11 cellular contexts compared by ENCODE assay signal in the genomic region with DNA sequence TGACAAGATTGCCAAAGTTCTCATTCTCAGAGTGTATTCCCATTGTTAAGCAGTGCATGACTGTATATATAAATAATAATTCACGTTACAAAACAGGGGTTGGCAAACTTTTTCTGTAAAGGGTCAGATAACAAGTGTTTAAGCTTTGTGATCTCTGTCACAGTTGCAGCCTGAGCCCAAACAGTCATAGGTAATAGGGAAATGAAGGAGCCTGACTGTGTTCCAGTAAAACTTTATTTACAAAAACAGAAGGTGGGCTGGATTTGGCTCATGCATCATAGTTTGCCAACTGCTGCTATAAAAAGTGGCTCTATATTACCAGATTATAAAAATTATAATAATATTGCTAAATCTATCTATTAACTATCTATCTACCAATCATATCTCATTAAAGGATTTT. TPM values are rescaled to one million over a fixed set of nuclear protein-coding genes. Genes with fewer than 3 reads are reported as not detected.
"Had no signal": no experiment of that assay in that cellular context is flagged by ENCODE, and none has a peak within 500 bp of the region (broad histone marks: within the 10 kb centered on the region; RNA-seq: fewer than 3 reads in every experiment).

No MANE protein-coding gene starts in this region.

- H3K4me1 ChIP-seq: HAP-1 had no signal

- H3K27ac ChIP-seq: HL-60 had no signal

- H3K4me3 ChIP-seq: GM23338, HAP-1 had no signal

- H3K4me2 ChIP-seq: GM23338 had no signal

- H2AFZ ChIP-seq: GM23338 had no signal

- FAIRE-seq: H1, HepG2 had no signal

- DNase-seq: H7, HFFc6, KG1 had no signal

- H3K36me3 ChIP-seq: HAP-1 had no signal

- ATAC-seq: GM23338, HCT116, HepG2 had no signal

- H3K9me3 ChIP-seq: HAP-1 had no signal

RNA-seq across cellular contexts. Expression of a gene that starts 3.5 kb away (rescaled TPM):
- total RNA-seq: GM23338, H1, H7, HepG2, HFFc6, HT1080 had no signal
- polyA plus RNA-seq: GM23338, H1, IgD-negative memory B cell had no signal
